27 cellular contexts compared by ENCODE assay signal in the genomic region with DNA sequence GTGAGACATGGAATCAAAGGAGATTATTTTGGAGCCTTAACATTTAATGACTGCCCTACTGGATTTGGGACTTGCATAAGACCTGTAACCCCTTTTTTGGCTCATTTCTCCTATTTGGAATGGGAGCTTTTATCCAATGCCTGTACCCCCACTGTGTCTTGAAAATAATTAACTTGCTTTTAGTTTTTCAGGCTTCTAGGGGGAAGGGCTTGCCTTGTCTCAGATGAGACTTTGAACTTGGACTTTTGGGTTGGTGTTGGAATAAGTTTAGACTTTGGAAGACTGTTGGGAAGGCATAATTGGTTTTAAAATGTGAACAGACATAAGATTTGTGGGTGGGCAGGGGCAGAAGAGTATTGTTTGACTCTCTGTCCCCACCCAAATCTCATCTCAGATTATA.
"Had no signal": no experiment of that assay in that cellular context is flagged by ENCODE, and none has a peak within 500 bp of the region (broad histone marks: within the 10 kb centered on the region; RNA-seq: fewer than 3 reads in every experiment).

No MANE protein-coding gene starts in this region.

- H3K4me3 ChIP-seq: stomach, suprapubic skin, testis, thoracic aorta, thyroid gland, tibial artery, tibial nerve, transverse colon, upper lobe of left lung, upper lobe of right lung, uterus, vagina had no signal

- H3K4me1 ChIP-seq: stomach, suprapubic skin, testis, thyroid gland, tibial artery, tibial nerve, transverse colon, upper lobe of left lung, upper lobe of right lung, uterus, vagina had no signal

- H3K27ac ChIP-seq: stomach, suprapubic skin, testis, thoracic aorta, thyroid gland, tibial artery, tibial nerve, transverse colon, upper lobe of left lung, upper lobe of right lung, uterus, vagina had no signal

- ATAC-seq: stimulated activated effector memory CD8-positive, alpha-beta T cell treated with anti-CD3 and anti-CD28 coated beads, Interleukin-12 subunit alpha, Interleukin-12 subunit beta, amount 100 ng/mL, for 72 hours; stimulated activated memory B cell treated with anti-CD40 and anti-IgM and Interleukin-4, amounts not matched to agents 10 μg/mL and 1 μg/mL and 100 μg/mL, for 72 hours; stimulated activated naive B cell treated with anti-CD40 and anti-IgM and Interleukin-4, amounts not matched to agents 10 μg/mL and 1 μg/mL and 100 μg/mL, for 72 hours; stimulated activated naive CD8-positive, alpha-beta T cell treated with anti-CD3 and anti-CD28 coated beads, Interleukin-15, amount 100 ng/mL, for 72 hours; stimulated activated naive CD8-positive, alpha-beta T cell treated with anti-CD3 and anti-CD28 coated beads, Interleukin-15, Interleukin-2, amounts not matched to agents 100 U/mL and 50 U/mL, for 24 hours; upper lobe of right lung had no signal

- H3K27me3 ChIP-seq: stomach, suprapubic skin, testis, thyroid gland, tibial artery, tibial nerve, transverse colon, upper lobe of left lung, upper lobe of right lung, uterus, vagina had no signal

- H3K36me3 ChIP-seq: stomach, suprapubic skin, thoracic aorta, thyroid gland, tibial artery, tibial nerve, transverse colon, upper lobe of left lung, upper lobe of right lung, uterus, vagina had no signal

- FAIRE-seq: urothelium cell line had no signal

- H3K9me3 ChIP-seq: suprapubic skin, testis, thoracic aorta, thyroid gland, tibial artery, tibial nerve, transverse colon, upper lobe of left lung, upper lobe of right lung, uterus, vagina had no signal

- DNase-seq: stimulated activated CD4-positive, alpha-beta T cell treated with anti-CD3 and anti-CD28 coated beads, Interleukin-2, amount 100 ng/mL, for 48 hours; stimulated activated CD4-positive, alpha-beta T cell treated with anti-CD3 and anti-CD28 coated beads, Interleukin-4, amount 100 ng/mL, for 1 hour; stimulated activated CD4-positive, alpha-beta T cell treated with anti-CD3 and anti-CD28 coated beads, Interleukin-4, amount 100 ng/mL, for 24 hours; stimulated activated CD4-positive, alpha-beta T cell treated with anti-CD3 and anti-CD28 coated beads, Interleukin-4, amount 100 ng/mL, for 4 hours; stimulated activated CD8-positive, alpha-beta memory T cell treated with anti-CD3 and anti-CD28 coated beads, Interleukin-4, amount 100 ng/mL, for 48 hours; stimulated activated naive B cell treated with anti-CD40 and anti-IgM and Interleukin-4, amounts not matched to agents 10 μg/mL and 1 μg/mL and 100 μg/mL, for 72 hours; stimulated activated naive CD4-positive, alpha-beta T cell; stimulated activated naive CD4-positive, alpha-beta T cell treated with Interleukin-2 at 50 U/mL for 16 hours; stimulated activated naive CD8-positive, alpha-beta T cell treated with anti-CD3 and anti-CD28 coated beads, Interleukin-15, amount 100 ng/mL, for 72 hours; stimulated activated naive CD8-positive, alpha-beta T cell treated with anti-CD3 and anti-CD28 coated beads, Interleukin-15, Interleukin-2, amounts not matched to agents 100 U/mL and 50 U/mL, for 24 hours; stomach; substantia nigra; testis; thyroid gland; tibial artery; transverse colon; trophoblast cell; upper lobe of left lung; upper lobe of right lung; uterus had no signal
